In genomic region chr7:107890493-107890961, GRCh38 we compare ENCODE assay signal across 8 cellular contexts. TPM values are rescaled to one million over a fixed set of nuclear protein-coding genes. Genes with fewer than 3 reads are reported as not detected.
DNase-seq lines count a peak whose midpoint lies in the region; ATAC-seq and TF ChIP-seq lines count a peak whose summit lies in the region.

No MANE protein-coding gene starts in this region.

- H3K27ac ChIP-seq in caudate nucleus (ENCODE audit: low read depth, low read length), result peak overlapping the region; percentile 95
- H3K27ac ChIP-seq in mesenchymal stem cell (ENCODE audit: low read length, poor library complexity, severe bottlenecking), result peak overlapping the region; percentile 25
- peak overlapping the region; percentile 11 to 59 for H3K27ac ChIP-seq in aorta (ENCODE audit: low read depth in 1 of 2, low read length in 2 of 2)

- H3K36me3 ChIP-seq in mesenchymal stem cell (ENCODE audit: control insufficient read depth in 1 of 2, insufficient read depth in 2 of 2, low read depth in 1 of 2, low read length in 2 of 2) (peaks cover 0 to 28% of the 10 kb centered on the region in 2 experiments), aorta (ENCODE audit: control insufficient read depth in 1 of 2, insufficient read depth in 2 of 2, low read length in 1 of 2) (no peaks in the 10 kb centered on the region)

- peak overlapping the region in 1 of 2 experiments; percentile 8 for H3K18ac ChIP-seq in mesenchymal stem cell (ENCODE audit: low read depth in 1 of 2, low read length in 2 of 2)

- no peak overlapping the region for H3K23ac ChIP-seq in mesenchymal stem cell (ENCODE audit: low read length in 2 of 2)

- H3K4me3 Mint-ChIP-seq in CD14-positive monocyte, result peak overlapping the region; percentile 94 to 97

- H3K4ac ChIP-seq in mesenchymal stem cell (ENCODE audit: low read depth in 1 of 2, low read length in 2 of 2), result peak overlapping the region in 1 of 2 experiments; percentile 58

- no peak overlapping the region for H2BK120ac ChIP-seq in mesenchymal stem cell (ENCODE audit: low read depth, low read length)

- H3K4me1 ChIP-seq in mesenchymal stem cell (ENCODE audit: control insufficient read depth, insufficient read depth, low read depth, low read length) (peaks cover 10% of the 10 kb centered on the region), aorta (ENCODE audit: control insufficient read depth in 1 of 2, insufficient read depth in 2 of 2, low read length in 2 of 2) (peaks cover 0 to 3% of the 10 kb centered on the region in 2 donors)

- H3K79me1 ChIP-seq in mesenchymal stem cell (replicated peaks; ENCODE audit: low read length, poor library complexity, severe bottlenecking), result peaks cover 2% of the 10 kb centered on the region

- H2BK12ac ChIP-seq in mesenchymal stem cell (ENCODE audit: low read length in 2 of 2), result no peak overlapping the region

- peak overlapping the region; percentile 95 for H3K9ac ChIP-seq in mesenchymal stem cell (ENCODE audit: low read length)

- H2BK15ac ChIP-seq in mesenchymal stem cell (ENCODE audit: low read depth, poor library complexity, severe bottlenecking), result no peak overlapping the region

- WGBS in mesenchymal stem cell, result 45% methylated on average over 4 of the region's 7 CpGs
- 0 to 1% methylated on average over 7 of the region's 7 CpGs for WGBS in aorta, 2 donors

- intact Hi-C loops in CD14-positive monocyte (cut with micrococcal nuclease), result loop anchor here (5.0 to 10.0 kb wide), 3 partner anchors 148 to 726 kb away; partner anchors contain the start of genes CBLL1 (in 1 of the 2), COG5 (in 1 of the 2), DUS4L (in 1 of the 2) and HBP1 (in 1 of the 2)
- intact Hi-C loops in aorta (cut with DNase I), result loop anchor here in 1 of 2 donors (5.0 kb wide), 1 partner anchor 112 kb away; the partner anchor contains the start of gene LAMB1

- H2AFZ ChIP-seq in mesenchymal stem cell (ENCODE audit: low read depth, low read length), result peak overlapping the region; percentile 87

- no peak overlapping the region for H3K14ac ChIP-seq in mesenchymal stem cell (ENCODE audit: low read length in 2 of 2)

- no peak for TF ChIP-seq CTCF in CD14-positive monocyte (IDR thresholded peaks at IDR 0.05)
- no peak for TF ChIP-seq CTCF in GM20000 (IDR thresholded peaks at IDR 0.05; ENCODE audit: extremely low read depth, missing control alignments)

- H3K27me3 ChIP-seq in mesenchymal stem cell (ENCODE audit: control insufficient read depth in 1 of 2, insufficient read depth in 1 of 2, low read length in 2 of 2) (peaks cover 6% of the 10 kb centered on the region in 2 experiments), aorta (ENCODE audit: control insufficient read depth in 1 of 2, insufficient read depth in 2 of 2, low read length in 1 of 2) (no peaks in the 10 kb centered on the region)

- H3K9me3 ChIP-seq in mesenchymal stem cell (ENCODE audit: control insufficient read depth, low read length) (no peaks in the 10 kb centered on the region), aorta (ENCODE audit: control insufficient read depth, low read length) (no peaks in the 10 kb centered on the region)

- DNase-seq in CD14-positive monocyte (ENCODE audit: low spot score) (no peak), GM20000 (ENCODE audit: low spot score) (peak; percentile 42), Kasumi-1 (lab: John Stamatoyannopoulos, UW) (peak; percentile 52 to 55), caudate nucleus (lab: John Stamatoyannopoulos, UW) (peak in 2 of 61 donors; percentile 37 to 47), mesenchymal stem cell (no peak), aorta (no peak), DMS153 treated with DMSO at 0.1 percent for 48 hours (lab: John Stamatoyannopoulos, UW; ENCODE audit: unreplicated experiment) (no peak), NCI-H774 (lab: John Stamatoyannopoulos, UW) (no peak)

- peaks cover 3 to 13% (median 7%) of the 10 kb centered on the region in 7 donors for H3K9me3 Mint-ChIP-seq in CD14-positive monocyte

- peaks cover 0 to 7% (median 3%) of the 10 kb centered on the region in 3 donors for H3K27me3 Mint-ChIP-seq in CD14-positive monocyte (ENCODE audit: low read depth in 3 of 3)

- H2BK5ac ChIP-seq in mesenchymal stem cell (ENCODE audit: low read depth, low read length, poor library complexity, severe bottlenecking), result no peak overlapping the region

- peak overlapping the region; percentile 99 to 100 (median 100) for H3K27ac Mint-ChIP-seq in CD14-positive monocyte

- peaks cover 31% of the 10 kb centered on the region for H3K4me1 Mint-ChIP-seq in CD14-positive monocyte

- peak overlapping the region; percentile 94 for H3K4me2 ChIP-seq in mesenchymal stem cell (ENCODE audit: low read length, poor library complexity, severe bottlenecking)

- peaks cover 25 to 27% of the 10 kb centered on the region in 2 donors for H3K36me3 Mint-ChIP-seq in CD14-positive monocyte

- peak; percentile 44 for ATAC-seq in aorta (ENCODE audit: low FRiP score)

- no peak overlapping the region for H2AK5ac ChIP-seq in mesenchymal stem cell (ENCODE audit: low read length, severe bottlenecking)

- H3K4me3 ChIP-seq in mesenchymal stem cell (ENCODE audit: insufficient read depth in 1 of 2, low read depth in 1 of 2, low read length in 2 of 2) (peak overlapping the region; percentile 79 to 90), aorta (ENCODE audit: low read length in 2 of 2) (peak overlapping the region; percentile 51 to 80)

- H4K8ac ChIP-seq in mesenchymal stem cell (ENCODE audit: low read length), result peak overlapping the region; percentile 32

- H4K91ac ChIP-seq in mesenchymal stem cell (ENCODE audit: low read length), result no peak overlapping the region

RNA-seq across cellular contexts. Expression of gene DLD, which starts 0.5 kb away (rescaled TPM):
- 10 to 100 TPM; 54.5 to 73.6 TPM for polyA plus RNA-seq in CD14-positive monocyte
- polyA plus RNA-seq in mesenchymal stem cell (2013, experiment 1 of 2), result 90.9 TPM
- polyA plus RNA-seq in mesenchymal stem cell (2013, experiment 2 of 2), result 91.1 TPM
- total RNA-seq in aorta, result 10 to 100 TPM; 53.5 to 54.0 TPM
- 10 to 100 TPM; 48.8 to 69.4 TPM for polyA plus RNA-seq in aorta

Comparison
In these comparisons a context has a peak if more than half of its experiments do, and no peak if none do; other contexts are left out.
1. DNase-seq: peak in GM20000 (single experiment) and Kasumi-1 (2 of 2); none in CD14-positive monocyte (single experiment), mesenchymal stem cell (single experiment), aorta (0 of 2), DMS153 treated with DMSO at 0.1 percent for 48 hours (single experiment) and NCI-H774 (single experiment).
2. H3K27ac ChIP-seq: peak in every context shown above with its lines; median percentile 95 in caudate nucleus; 35 in aorta; 25 in mesenchymal stem cell.